Comparison of ENCODE assay signal across 1 cellular context in the genomic region with DNA sequence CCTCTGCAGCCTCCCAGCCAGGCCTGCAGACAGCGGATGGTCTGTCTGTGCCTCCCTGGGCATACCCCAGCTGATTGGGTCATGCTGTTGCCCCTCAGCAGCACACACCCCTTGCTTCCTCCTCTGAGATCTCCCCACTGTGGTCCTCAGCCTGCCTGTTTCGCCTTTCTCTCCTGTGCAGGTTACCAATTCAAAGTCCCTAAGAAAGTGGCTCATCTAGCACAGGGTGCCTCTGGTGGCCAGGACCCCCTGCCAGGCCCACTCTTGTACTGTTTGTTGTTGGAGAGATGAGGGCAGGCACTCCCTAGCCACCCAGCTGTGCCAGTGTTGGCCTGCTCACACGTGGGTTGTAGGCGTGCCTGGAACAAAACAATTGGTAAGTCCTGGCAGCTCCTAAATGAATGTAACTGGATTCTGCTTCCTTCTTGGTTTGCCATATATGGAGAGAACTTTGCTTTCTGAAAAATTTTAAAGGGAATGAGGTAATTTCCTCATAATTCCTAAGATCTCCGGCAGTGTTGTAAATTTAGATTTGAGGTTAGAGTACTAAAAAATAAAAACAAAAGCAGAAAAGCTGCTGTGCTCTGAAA.
TF ChIP-seq lines count a peak whose summit lies in the region.

No MANE protein-coding gene starts in this region.

TF ChIP-seq in HEK293, 187 proteins besides CTCF, POLR2A, EP300 and RAD21 (continued from another document and continues in another):
- TF ChIP-seq ZNF138 (tag by site-specific recombination; IDR thresholded peaks at IDR 0.05; ENCODE audit: borderline replicate concordance) (no peak), ZNF155 (tag by site-specific recombination; IDR thresholded peaks at IDR 0.05) (no peak), ZNF544 (tag by site-specific recombination; IDR thresholded peaks at IDR 0.05) (no peak), ZNF175 (tag by site-specific recombination; IDR thresholded peaks at IDR 0.05) (no peak), ZNF146 (tag by site-specific recombination; IDR thresholded peaks at IDR 0.05) (no peak), ZNF677 (tag by site-specific recombination; IDR thresholded peaks at IDR 0.05) (no peak), GFI1B (tag by site-specific recombination; IDR thresholded peaks at IDR 0.05) (no peak), ZNF514 (tag by site-specific recombination; IDR thresholded peaks at IDR 0.05) (no peak), ZBTB17 (tag by site-specific recombination; IDR thresholded peaks at IDR 0.05) (peak; percentile 77), ZNF600 (tag by site-specific recombination; IDR thresholded peaks at IDR 0.05) (peak; percentile 62), RBAK (tag by site-specific recombination; IDR thresholded peaks at IDR 0.05) (no peak), ZNF132 (tag by site-specific recombination; IDR thresholded peaks at IDR 0.05; ENCODE audit: borderline replicate concordance) (no peak), IKZF3 (tag by site-specific recombination; IDR thresholded peaks at IDR 0.05) (peak; percentile 73), ZNF830 (tag by site-specific recombination; IDR thresholded peaks at IDR 0.05; ENCODE audit: low read depth) (no peak), OSR2 (tag by site-specific recombination; IDR thresholded peaks at IDR 0.05) (peak; percentile 64), ZFP69B (tag by site-specific recombination; IDR thresholded peaks at IDR 0.05) (no peak), ZBTB1 (tag by site-specific recombination; IDR thresholded peaks at IDR 0.05) (no peak), ZNF571 (tag by site-specific recombination; IDR thresholded peaks at IDR 0.05) (no peak), ZNF354C (tag by site-specific recombination; IDR thresholded peaks at IDR 0.05; ENCODE audit: borderline replicate concordance, low read depth) (no peak), ZFHX2 (tag by site-specific recombination; conservative IDR thresholded peaks at IDR 0.05) (peak; percentile 73), KLF1 (tag by site-specific recombination; IDR thresholded peaks at IDR 0.05) (peak; percentile 80), KLF9 (tag by site-specific recombination; IDR thresholded peaks at IDR 0.05; ENCODE audit: low read depth) (peak; percentile 90), ZBTB20 (tag by site-specific recombination; IDR thresholded peaks at IDR 0.05) (no peak), ZNF596 (tag by site-specific recombination; IDR thresholded peaks at IDR 0.05) (peak; percentile 58)
- TF ChIP-seq, protein P1, sequence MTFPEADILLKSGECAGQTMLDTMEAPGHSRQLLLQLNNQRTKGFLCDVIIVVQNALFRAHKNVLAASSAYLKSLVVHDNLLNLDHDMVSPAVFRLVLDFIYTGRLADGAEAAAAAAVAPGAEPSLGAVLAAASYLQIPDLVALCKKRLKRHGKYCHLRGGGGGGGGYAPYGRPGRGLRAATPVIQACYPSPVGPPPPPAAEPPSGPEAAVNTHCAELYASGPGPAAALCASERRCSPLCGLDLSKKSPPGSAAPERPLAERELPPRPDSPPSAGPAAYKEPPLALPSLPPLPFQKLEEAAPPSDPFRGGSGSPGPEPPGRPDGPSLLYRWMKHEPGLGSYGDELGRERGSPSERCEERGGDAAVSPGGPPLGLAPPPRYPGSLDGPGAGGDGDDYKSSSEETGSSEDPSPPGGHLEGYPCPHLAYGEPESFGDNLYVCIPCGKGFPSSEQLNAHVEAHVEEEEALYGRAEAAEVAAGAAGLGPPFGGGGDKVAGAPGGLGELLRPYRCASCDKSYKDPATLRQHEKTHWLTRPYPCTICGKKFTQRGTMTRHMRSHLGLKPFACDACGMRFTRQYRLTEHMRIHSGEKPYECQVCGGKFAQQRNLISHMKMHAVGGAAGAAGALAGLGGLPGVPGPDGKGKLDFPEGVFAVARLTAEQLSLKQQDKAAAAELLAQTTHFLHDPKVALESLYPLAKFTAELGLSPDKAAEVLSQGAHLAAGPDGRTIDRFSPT (tag by site-specific recombination; IDR thresholded peaks at IDR 0.05), result peak; percentile 67; the same call in 1 of the 2 replicates
- TF ChIP-seq, protein P2, sequence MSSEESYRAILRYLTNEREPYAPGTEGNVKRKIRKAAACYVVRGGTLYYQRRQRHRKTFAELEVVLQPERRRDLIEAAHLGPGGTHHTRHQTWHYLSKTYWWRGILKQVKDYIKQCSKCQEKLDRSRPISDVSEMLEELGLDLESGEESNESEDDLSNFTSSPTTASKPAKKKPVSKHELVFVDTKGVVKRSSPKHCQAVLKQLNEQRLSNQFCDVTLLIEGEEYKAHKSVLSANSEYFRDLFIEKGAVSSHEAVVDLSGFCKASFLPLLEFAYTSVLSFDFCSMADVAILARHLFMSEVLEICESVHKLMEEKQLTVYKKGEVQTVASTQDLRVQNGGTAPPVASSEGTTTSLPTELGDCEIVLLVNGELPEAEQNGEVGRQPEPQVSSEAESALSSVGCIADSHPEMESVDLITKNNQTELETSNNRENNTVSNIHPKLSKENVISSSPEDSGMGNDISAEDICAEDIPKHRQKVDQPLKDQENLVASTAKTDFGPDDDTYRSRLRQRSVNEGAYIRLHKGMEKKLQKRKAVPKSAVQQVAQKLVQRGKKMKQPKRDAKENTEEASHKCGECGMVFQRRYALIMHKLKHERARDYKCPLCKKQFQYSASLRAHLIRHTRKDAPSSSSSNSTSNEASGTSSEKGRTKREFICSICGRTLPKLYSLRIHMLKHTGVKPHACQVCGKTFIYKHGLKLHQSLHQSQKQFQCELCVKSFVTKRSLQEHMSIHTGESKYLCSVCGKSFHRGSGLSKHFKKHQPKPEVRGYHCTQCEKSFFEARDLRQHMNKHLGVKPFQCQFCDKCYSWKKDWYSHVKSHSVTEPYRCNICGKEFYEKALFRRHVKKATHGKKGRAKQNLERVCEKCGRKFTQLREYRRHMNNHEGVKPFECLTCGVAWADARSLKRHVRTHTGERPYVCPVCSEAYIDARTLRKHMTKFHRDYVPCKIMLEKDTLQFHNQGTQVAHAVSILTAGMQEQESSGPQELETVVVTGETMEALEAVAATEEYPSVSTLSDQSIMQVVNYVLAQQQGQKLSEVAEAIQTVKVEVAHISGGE (tag by site-specific recombination; conservative IDR thresholded peaks at IDR 0.05; ENCODE audit: low read depth), result no peak
- TF ChIP-seq, protein P3, sequence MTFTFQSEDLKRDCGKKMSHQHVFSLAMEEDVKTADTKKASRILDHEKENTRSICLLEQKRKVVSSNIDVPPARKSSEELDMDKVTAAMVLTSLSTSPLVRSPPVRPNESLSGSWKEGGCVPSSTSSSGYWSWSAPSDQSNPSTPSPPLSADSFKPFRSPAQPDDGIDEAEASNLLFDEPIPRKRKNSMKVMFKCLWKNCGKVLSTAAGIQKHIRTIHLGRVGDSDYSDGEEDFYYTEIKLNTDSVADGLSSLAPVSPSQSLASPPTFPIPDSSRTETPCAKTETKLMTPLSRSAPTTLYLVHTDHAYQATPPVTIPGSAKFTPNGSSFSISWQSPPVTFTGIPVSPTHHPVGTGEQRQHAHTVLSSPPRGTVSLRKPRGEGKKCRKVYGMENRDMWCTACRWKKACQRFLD (tag by site-specific recombination; IDR thresholded peaks at IDR 0.05), result no peak
- TF ChIP-seq, protein P4, sequence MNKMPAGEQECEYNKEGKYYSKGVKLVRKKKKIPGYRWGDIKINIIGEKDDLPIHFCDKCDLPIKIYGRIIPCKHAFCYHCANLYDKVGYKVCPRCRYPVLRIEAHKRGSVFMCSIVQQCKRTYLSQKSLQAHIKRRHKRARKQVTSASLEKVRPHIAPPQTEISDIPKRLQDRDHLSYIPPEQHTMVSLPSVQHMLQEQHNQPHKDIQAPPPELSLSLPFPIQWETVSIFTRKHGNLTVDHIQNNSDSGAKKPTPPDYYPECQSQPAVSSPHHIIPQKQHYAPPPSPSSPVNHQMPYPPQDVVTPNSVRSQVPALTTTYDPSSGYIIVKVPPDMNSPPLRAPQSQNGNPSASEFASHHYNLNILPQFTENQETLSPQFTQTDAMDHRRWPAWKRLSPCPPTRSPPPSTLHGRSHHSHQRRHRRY (tag by site-specific recombination; IDR thresholded peaks at IDR 0.05), result no peak
- TF ChIP-seq, protein P5, sequence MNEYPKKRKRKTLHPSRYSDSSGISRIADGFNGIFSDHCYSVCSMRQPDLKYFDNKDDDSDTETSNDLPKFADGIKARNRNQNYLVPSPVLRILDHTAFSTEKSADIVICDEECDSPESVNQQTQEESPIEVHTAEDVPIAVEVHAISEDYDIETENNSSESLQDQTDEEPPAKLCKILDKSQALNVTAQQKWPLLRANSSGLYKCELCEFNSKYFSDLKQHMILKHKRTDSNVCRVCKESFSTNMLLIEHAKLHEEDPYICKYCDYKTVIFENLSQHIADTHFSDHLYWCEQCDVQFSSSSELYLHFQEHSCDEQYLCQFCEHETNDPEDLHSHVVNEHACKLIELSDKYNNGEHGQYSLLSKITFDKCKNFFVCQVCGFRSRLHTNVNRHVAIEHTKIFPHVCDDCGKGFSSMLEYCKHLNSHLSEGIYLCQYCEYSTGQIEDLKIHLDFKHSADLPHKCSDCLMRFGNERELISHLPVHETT (tag by site-specific recombination; IDR thresholded peaks at IDR 0.05), result no peak
- TF ChIP-seq, protein P6, sequence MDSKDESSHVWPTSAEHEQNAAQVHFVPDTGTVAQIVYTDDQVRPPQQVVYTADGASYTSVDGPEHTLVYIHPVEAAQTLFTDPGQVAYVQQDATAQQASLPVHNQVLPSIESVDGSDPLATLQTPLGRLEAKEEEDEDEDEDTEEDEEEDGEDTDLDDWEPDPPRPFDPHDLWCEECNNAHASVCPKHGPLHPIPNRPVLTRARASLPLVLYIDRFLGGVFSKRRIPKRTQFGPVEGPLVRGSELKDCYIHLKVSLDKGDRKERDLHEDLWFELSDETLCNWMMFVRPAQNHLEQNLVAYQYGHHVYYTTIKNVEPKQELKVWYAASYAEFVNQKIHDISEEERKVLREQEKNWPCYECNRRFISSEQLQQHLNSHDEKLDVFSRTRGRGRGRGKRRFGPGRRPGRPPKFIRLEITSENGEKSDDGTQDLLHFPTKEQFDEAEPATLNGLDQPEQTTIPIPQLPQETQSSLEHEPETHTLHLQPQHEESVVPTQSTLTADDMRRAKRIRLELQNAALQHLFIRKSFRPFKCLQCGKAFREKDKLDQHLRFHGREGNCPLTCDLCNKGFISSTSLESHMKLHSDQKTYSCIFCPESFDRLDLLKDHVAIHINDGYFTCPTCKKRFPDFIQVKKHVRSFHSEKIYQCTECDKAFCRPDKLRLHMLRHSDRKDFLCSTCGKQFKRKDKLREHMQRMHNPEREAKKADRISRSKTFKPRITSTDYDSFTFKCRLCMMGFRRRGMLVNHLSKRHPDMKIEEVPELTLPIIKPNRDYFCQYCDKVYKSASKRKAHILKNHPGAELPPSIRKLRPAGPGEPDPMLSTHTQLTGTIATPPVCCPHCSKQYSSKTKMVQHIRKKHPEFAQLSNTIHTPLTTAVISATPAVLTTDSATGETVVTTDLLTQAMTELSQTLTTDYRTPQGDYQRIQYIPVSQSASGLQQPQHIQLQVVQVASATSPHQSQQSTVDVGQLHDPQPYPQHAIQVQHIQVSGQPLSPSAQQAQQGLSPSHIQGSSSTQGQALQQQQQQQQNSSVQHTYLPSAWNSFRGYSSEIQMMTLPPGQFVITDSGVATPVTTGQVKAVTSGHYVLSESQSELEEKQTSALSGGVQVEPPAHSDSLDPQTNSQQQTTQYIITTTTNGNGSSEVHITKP (tag by site-specific recombination; IDR thresholded peaks at IDR 0.05), result peak; percentile 52
- TF ChIP-seq, protein P7, sequence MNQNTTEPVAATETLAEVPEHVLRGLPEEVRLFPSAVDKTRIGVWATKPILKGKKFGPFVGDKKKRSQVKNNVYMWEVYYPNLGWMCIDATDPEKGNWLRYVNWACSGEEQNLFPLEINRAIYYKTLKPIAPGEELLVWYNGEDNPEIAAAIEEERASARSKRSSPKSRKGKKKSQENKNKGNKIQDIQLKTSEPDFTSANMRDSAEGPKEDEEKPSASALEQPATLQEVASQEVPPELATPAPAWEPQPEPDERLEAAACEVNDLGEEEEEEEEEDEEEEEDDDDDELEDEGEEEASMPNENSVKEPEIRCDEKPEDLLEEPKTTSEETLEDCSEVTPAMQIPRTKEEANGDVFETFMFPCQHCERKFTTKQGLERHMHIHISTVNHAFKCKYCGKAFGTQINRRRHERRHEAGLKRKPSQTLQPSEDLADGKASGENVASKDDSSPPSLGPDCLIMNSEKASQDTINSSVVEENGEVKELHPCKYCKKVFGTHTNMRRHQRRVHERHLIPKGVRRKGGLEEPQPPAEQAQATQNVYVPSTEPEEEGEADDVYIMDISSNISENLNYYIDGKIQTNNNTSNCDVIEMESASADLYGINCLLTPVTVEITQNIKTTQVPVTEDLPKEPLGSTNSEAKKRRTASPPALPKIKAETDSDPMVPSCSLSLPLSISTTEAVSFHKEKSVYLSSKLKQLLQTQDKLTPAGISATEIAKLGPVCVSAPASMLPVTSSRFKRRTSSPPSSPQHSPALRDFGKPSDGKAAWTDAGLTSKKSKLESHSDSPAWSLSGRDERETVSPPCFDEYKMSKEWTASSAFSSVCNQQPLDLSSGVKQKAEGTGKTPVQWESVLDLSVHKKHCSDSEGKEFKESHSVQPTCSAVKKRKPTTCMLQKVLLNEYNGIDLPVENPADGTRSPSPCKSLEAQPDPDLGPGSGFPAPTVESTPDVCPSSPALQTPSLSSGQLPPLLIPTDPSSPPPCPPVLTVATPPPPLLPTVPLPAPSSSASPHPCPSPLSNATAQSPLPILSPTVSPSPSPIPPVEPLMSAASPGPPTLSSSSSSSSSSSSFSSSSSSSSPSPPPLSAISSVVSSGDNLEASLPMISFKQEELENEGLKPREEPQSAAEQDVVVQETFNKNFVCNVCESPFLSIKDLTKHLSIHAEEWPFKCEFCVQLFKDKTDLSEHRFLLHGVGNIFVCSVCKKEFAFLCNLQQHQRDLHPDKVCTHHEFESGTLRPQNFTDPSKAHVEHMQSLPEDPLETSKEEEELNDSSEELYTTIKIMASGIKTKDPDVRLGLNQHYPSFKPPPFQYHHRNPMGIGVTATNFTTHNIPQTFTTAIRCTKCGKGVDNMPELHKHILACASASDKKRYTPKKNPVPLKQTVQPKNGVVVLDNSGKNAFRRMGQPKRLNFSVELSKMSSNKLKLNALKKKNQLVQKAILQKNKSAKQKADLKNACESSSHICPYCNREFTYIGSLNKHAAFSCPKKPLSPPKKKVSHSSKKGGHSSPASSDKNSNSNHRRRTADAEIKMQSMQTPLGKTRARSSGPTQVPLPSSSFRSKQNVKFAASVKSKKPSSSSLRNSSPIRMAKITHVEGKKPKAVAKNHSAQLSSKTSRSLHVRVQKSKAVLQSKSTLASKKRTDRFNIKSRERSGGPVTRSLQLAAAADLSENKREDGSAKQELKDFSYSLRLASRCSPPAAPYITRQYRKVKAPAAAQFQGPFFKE (tag by site-specific recombination; IDR thresholded peaks at IDR 0.05; ENCODE audit: borderline replicate concordance), result no peak
- TF ChIP-seq, protein P8, sequence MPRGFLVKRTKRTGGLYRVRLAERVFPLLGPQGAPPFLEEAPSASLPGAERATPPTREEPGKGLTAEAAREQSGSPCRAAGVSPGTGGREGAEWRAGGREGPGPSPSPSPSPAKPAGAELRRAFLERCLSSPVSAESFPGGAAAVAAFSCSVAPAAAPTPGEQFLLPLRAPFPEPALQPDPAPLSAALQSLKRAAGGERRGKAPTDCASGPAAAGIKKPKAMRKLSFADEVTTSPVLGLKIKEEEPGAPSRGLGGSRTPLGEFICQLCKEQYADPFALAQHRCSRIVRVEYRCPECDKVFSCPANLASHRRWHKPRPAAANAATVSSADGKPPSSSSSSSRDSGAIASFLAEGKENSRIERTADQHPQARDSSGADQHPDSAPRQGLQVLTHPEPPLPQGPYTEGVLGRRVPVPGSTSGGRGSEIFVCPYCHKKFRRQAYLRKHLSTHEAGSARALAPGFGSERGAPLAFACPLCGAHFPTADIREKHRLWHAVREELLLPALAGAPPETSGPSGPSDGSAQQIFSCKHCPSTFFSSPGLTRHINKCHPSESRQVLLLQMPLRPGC (tag by site-specific recombination; IDR thresholded peaks at IDR 0.05), result no peak
